In the genomic region with DNA sequence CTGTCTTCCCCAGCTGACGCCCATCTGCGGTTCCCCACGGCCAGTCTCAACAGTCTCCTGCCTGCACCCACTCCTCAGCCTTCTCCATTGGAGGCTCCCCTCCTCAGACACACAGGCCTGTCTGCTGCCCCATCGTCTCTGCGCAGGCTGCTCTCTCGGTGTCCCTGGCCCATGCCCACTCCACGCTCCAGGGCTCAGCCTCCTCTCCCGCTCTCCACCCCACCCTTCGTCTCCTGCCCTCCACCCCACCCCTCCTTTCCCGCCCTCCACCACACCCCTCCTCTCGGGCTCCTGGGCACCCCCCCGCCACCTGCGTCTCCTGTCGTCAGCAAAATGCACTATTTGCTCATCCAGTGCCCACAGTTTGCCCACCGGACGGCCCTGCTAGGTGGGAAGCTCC, we compare ENCODE assay signal across 21 cellular contexts.
"Had no signal": no experiment of that assay in that cellular context is flagged by ENCODE, and none has a peak within 500 bp of the region (broad histone marks: within the 10 kb centered on the region; RNA-seq: fewer than 3 reads in every experiment).

No MANE protein-coding gene starts in this region.

- H3K9me3 Mint-ChIP-seq: activated CD8-positive, alpha-beta T cell treated with anti-CD3 and anti-CD28 coated beads for 36 hours; activated naive CD4-positive, alpha-beta T cell treated with anti-CD3 and anti-CD28 coated beads, Interleukin-2, amount 50 U/mL, for 72 hours; activated naive CD8-positive, alpha-beta T cell treated with anti-CD3 and anti-CD28 coated beads, Interleukin-2, amount 50 U/mL, for 24 hours; T-cell had no signal

- H3K4me3 ChIP-seq: cardiac muscle cell, SK-N-MC had no signal

- H3K36me3 ChIP-seq: brain microvascular endothelial cell, cardiac muscle cell had no signal

- H3K27me3 ChIP-seq: brain microvascular endothelial cell had no signal

- H3K36me3 Mint-ChIP-seq: activated naive CD4-positive, alpha-beta T cell treated with anti-CD3 and anti-CD28 coated beads, Interleukin-2, amount 50 U/mL, for 72 hours; T-cell had no signal

- H3K27ac Mint-ChIP-seq: activated CD4-positive, alpha-beta T cell treated with anti-CD3 and anti-CD28 coated beads for 36 hours; activated CD8-positive, alpha-beta T cell treated with anti-CD3 and anti-CD28 coated beads for 36 hours; activated naive CD4-positive, alpha-beta T cell treated with anti-CD3 and anti-CD28 coated beads, Interleukin-2, amount 50 U/mL, for 72 hours had no signal

- H3K27ac ChIP-seq: brain microvascular endothelial cell, cardiac muscle cell, SK-N-MC, VCaP had no signal

- ATAC-seq: Panc1, Right ventricle myocardium inferior had no signal

- H3K4me3 Mint-ChIP-seq: activated CD4-positive, alpha-beta T cell treated with anti-CD3 and anti-CD28 coated beads for 36 hours; activated CD8-positive, alpha-beta T cell treated with anti-CD3 and anti-CD28 coated beads for 36 hours had no signal

- DNase-seq: amniotic stem cell, brain microvascular endothelial cell, Kasumi-1, KBM-7, NCI-H1105 treated with DMSO at 0.1 percent for 48 hours, NCI-H1436 treated with DMSO at 0.1 percent for 48 hours, NCI-H187 treated with DMSO at 0.1 percent for 48 hours, NCI-H2081 treated with DMSO at 0.1 percent for 48 hours, NCI-H446, NCI-H524, RPMI8226 had no signal
